ENCODE assay signal across 11 cellular contexts in the genomic region with DNA sequence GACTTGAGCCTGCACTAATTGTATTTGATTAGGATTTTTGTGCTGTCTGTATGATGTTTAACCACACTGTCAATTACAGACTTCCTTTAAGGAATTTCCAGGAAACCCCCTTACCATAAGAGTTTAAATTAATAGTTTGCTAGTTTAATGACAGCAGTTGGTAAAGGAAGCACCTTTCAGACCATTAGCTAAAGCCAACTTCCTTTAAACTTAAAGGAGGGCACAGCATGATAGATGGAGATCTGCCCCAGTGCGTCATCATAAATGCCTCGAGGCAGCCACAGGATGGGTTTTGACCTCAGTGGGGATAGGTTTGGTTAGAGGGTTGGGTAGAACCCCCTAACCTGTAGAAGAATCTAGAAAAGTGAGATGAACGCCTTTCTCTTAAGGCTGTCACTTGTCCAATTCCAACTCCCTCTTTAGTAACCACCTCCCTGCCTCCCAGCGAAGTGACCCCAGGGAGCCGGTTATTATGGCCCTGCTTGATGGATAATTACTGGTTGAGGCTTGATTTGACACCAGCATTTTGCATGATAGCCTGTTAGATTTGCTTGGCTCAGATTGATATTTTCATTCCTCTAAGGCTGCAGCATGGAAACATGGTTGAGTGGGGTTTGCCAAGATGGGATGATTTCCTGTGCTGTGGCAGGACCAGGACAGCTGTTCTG.
A peak's percentile ranks its signal among the peaks of the same experiment; 100 is the strongest.
DNase-seq lines count a peak whose midpoint lies in the region; FAIRE-seq and TF ChIP-seq lines count a peak whose summit lies in the region.
"Had no signal": no experiment of that assay in that cellular context is flagged by ENCODE, and none has a peak within 500 bp of the region (broad histone marks: within the 10 kb centered on the region; RNA-seq: fewer than 3 reads in every experiment).

No MANE protein-coding gene starts in this region.

- H3K4me3 Mint-ChIP-seq in activated naive CD4-positive, alpha-beta T cell treated with anti-CD3 and anti-CD28 coated beads, Interleukin-2, amount 10 ng/mL, durations not matched to agents 7 days and 5 days: no peak overlapping the region
- peak overlapping the region; percentile 15 for H3K4me3 Mint-ChIP-seq in T-helper 2 cell treated with Interferon-gamma antibody and Interleukin-4, amounts not matched to agents 5 μg/mL and 100 μg/mL, for 36 hours
- peak overlapping the region; percentile 58 for H3K4me3 Mint-ChIP-seq in type B pancreatic cell

- H3K4me3 ChIP-seq in endothelial cell of umbilical vein (replicated peaks in 1 of 3; ENCODE audit: insufficient read depth in 1 of 3, low read depth in 1 of 3, low read length in 3 of 3) (no peak overlapping the region), uterus (no peak overlapping the region)
- H3K4me3 ChIP-seq: dorsolateral prefrontal cortex, SJCRH30 had no signal

- H3K27me3 Mint-ChIP-seq in activated naive CD4-positive, alpha-beta T cell treated with anti-CD3 and anti-CD28 coated beads, Interleukin-2, amount 10 ng/mL, durations not matched to agents 7 days and 5 days: no peaks in the 10 kb centered on the region
- H3K27me3 Mint-ChIP-seq in T-helper 2 cell treated with Interferon-gamma antibody and Interleukin-4, amounts not matched to agents 5 μg/mL and 100 μg/mL, for 36 hours (ENCODE audit: low read depth): no peaks in the 10 kb centered on the region
- no peaks in the 10 kb centered on the region for H3K27me3 Mint-ChIP-seq in type B pancreatic cell

- dilution Hi-C loops in endothelial cell of umbilical vein (cut with MboI; ENCODE audit: extremely low pct_ligation_motif_present, low sequenced_read_pairs): no loop called here

- H3K79me2 ChIP-seq in endothelial cell of umbilical vein (ENCODE audit: control insufficient read depth, insufficient read depth, low read length): peaks cover 24% of the 10 kb centered on the region

- TF ChIP-seq CTCF in endothelial cell of umbilical vein (IDR thresholded peaks at IDR 0.05; ENCODE audit: extremely low read depth in 1 of 2, insufficient read depth in 1 of 2, low read depth in 1 of 2, low read length in 2 of 2) (no peak), type B pancreatic cell (conservative IDR thresholded peaks at IDR 0.05) (no peak), uterus (IDR thresholded peaks at IDR 0.05) (no peak)

- H3K9me3 ChIP-seq in endothelial cell of umbilical vein (replicated peaks; ENCODE audit: control insufficient read depth, insufficient read depth, low read length) (no peaks in the 10 kb centered on the region), uterus (no peaks in the 10 kb centered on the region)
- H3K9me3 ChIP-seq: SJCRH30 had no signal

- H3K27me3 ChIP-seq in endothelial cell of umbilical vein (ENCODE audit: control insufficient read depth in 2 of 2, insufficient read depth in 2 of 2, low read length in 2 of 2) (no peaks in the 10 kb centered on the region), uterus (no peaks in the 10 kb centered on the region)
- H3K27me3 ChIP-seq: dorsolateral prefrontal cortex, SJCRH30 had no signal

- H3K27ac Mint-ChIP-seq in activated naive CD4-positive, alpha-beta T cell treated with anti-CD3 and anti-CD28 coated beads, Interleukin-2, amount 10 ng/mL, durations not matched to agents 7 days and 5 days: no peak overlapping the region
- no peak overlapping the region for H3K27ac Mint-ChIP-seq in T-helper 2 cell treated with Interferon-gamma antibody and Interleukin-4, amounts not matched to agents 5 μg/mL and 100 μg/mL, for 36 hours
- peak overlapping the region; percentile 88 for H3K27ac Mint-ChIP-seq in type B pancreatic cell

- H3K4me1 Mint-ChIP-seq in activated naive CD4-positive, alpha-beta T cell treated with anti-CD3 and anti-CD28 coated beads, Interleukin-2, amount 10 ng/mL, durations not matched to agents 7 days and 5 days: peaks cover 65% of the 10 kb centered on the region
- H3K4me1 Mint-ChIP-seq in T-helper 2 cell treated with Interferon-gamma antibody and Interleukin-4, amounts not matched to agents 5 μg/mL and 100 μg/mL, for 36 hours (ENCODE audit: low read depth): peaks cover 76% of the 10 kb centered on the region
- H3K4me1 Mint-ChIP-seq in type B pancreatic cell (ENCODE audit: unreplicated experiment): peaks cover 49% of the 10 kb centered on the region

- H3K4me1 ChIP-seq in endothelial cell of umbilical vein (ENCODE audit: control insufficient read depth, extremely low read depth, insufficient read depth, low read length) (peaks cover 18% of the 10 kb centered on the region), uterus (no peaks in the 10 kb centered on the region)

- H3K4me2 ChIP-seq in endothelial cell of umbilical vein (ENCODE audit: insufficient read depth, low read length): no peak overlapping the region

- no peak for TF ChIP-seq POLR2A in endothelial cell of umbilical vein (IDR thresholded peaks at IDR 0.05; ENCODE audit: low read depth, low read length)
- no peak for TF ChIP-seq POLR2A in uterus (IDR thresholded peaks at IDR 0.05)

- no peak overlapping the region for H3K9ac ChIP-seq in endothelial cell of umbilical vein (replicated peaks; ENCODE audit: extremely low read depth, insufficient read depth, low read length)

- no peak for FAIRE-seq in endothelial cell of umbilical vein (lab: Jason Lieb, UNC)

- H3K36me3 ChIP-seq in endothelial cell of umbilical vein (ENCODE audit: control insufficient read depth in 2 of 2, extremely low read depth in 1 of 2, insufficient read depth in 2 of 2, low read length in 2 of 2): no peaks in the 10 kb centered on the region
- no peaks in the 10 kb centered on the region for H3K36me3 ChIP-seq in uterus
- H3K36me3 ChIP-seq: SJCRH30 had no signal

- CTCF ChIA-PET in activated naive CD4-positive, alpha-beta T cell treated with anti-CD3 and anti-CD28 coated beads, Interleukin-2, amount 10 ng/mL, durations not matched to agents 7 days and 5 days (lab: Charles Lee): no interaction called here
- CTCF ChIA-PET in endothelial cell of umbilical vein (lab: Charles Lee): interaction anchor here (0.6 to 1.9 kb wide), 3 partner anchors 19 to 811 kb away, joined by 3 to 6 read pairs (median 4); partner anchors contain the start of gene C12orf75

- peak; percentile 11 for DNase-seq in activated naive CD4-positive, alpha-beta T cell treated with Interleukin-2 at 50 U/mL for 16 hours
- DNase-seq in activated naive CD4-positive, alpha-beta T cell treated with anti-CD3 and anti-CD28 coated beads, Interleukin-2, amount 10 ng/mL, durations not matched to agents 7 days and 5 days: no peak
- no peak for DNase-seq in T-helper 2 cell treated with Interferon-gamma antibody and Interleukin-4, amounts not matched to agents 5 μg/mL and 100 μg/mL, for 36 hours (ENCODE audit: low spot score)
- DNase-seq in endothelial cell of umbilical vein (ENCODE audit: low read depth, low spot score) (peak; percentile 21), type B pancreatic cell (ENCODE audit: extremely low spot score, unreplicated experiment) (no peak), MV-4-11 (lab: John Stamatoyannopoulos, UW) (no peak), uterus (no peak)
- no peak for DNase-seq in stimulated activated naive CD4-positive, alpha-beta T cell (lab: John Stamatoyannopoulos, UW)
- DNase-seq: dorsolateral prefrontal cortex, hypothalamus had no signal

- H3K9me3 Mint-ChIP-seq in activated naive CD4-positive, alpha-beta T cell treated with anti-CD3 and anti-CD28 coated beads, Interleukin-2, amount 10 ng/mL, durations not matched to agents 7 days and 5 days: no peaks in the 10 kb centered on the region
- no peaks in the 10 kb centered on the region for H3K9me3 Mint-ChIP-seq in T-helper 2 cell treated with Interferon-gamma antibody and Interleukin-4, amounts not matched to agents 5 μg/mL and 100 μg/mL, for 36 hours
- H3K9me3 Mint-ChIP-seq in type B pancreatic cell: peaks cover 6% of the 10 kb centered on the region

- H3K9me1 ChIP-seq in endothelial cell of umbilical vein (replicated peaks; ENCODE audit: control insufficient read depth, extremely low read depth, insufficient read depth, low read length): no peaks in the 10 kb centered on the region

- POLR2A ChIA-PET in endothelial cell of umbilical vein (lab: Charles Lee): no interaction called here

- H3K36me3 Mint-ChIP-seq in activated naive CD4-positive, alpha-beta T cell treated with anti-CD3 and anti-CD28 coated beads, Interleukin-2, amount 10 ng/mL, durations not matched to agents 7 days and 5 days: peaks cover 12% of the 10 kb centered on the region
- H3K36me3 Mint-ChIP-seq in T-helper 2 cell treated with Interferon-gamma antibody and Interleukin-4, amounts not matched to agents 5 μg/mL and 100 μg/mL, for 36 hours (ENCODE audit: low read depth): peaks cover 27% of the 10 kb centered on the region
- peaks cover 4% of the 10 kb centered on the region for H3K36me3 Mint-ChIP-seq in type B pancreatic cell

- intact Hi-C loops in endothelial cell of umbilical vein (cut with micrococcal nuclease): no loop called here
- intact Hi-C loops in uterus (cut with DNase I; ENCODE audit: low total_unique reads): no loop called here

- H3K27ac ChIP-seq in endothelial cell of umbilical vein (ENCODE audit: insufficient read depth, low read depth, low read length): no peak overlapping the region
- no peak overlapping the region for H3K27ac ChIP-seq in uterus
- H3K27ac ChIP-seq: dorsolateral prefrontal cortex, SJCRH30 had no signal

- no TSS peak for BruUV-seq in endothelial cell of umbilical vein (replicated peaks; lab: Mats Ljungman, UMichigan)

- H2AFZ ChIP-seq in endothelial cell of umbilical vein (ENCODE audit: low read depth, low read length): no peak overlapping the region

- H4K20me1 ChIP-seq in endothelial cell of umbilical vein (replicated peaks; ENCODE audit: control insufficient read depth, extremely low read depth, insufficient read depth, low read length): no peaks in the 10 kb centered on the region

TF ChIP-seq in endothelial cell of umbilical vein, 7 proteins besides CTCF, POLR2A, EP300 and RAD21:
- no peak for TF ChIP-seq FOS (IDR thresholded peaks at IDR 0.05; ENCODE audit: borderline replicate concordance, insufficient read depth, low read length)
- no peak for TF ChIP-seq EZH2 (IDR thresholded peaks at IDR 0.05; ENCODE audit: borderline replicate concordance, low read depth, low read length, severe bottlenecking)
- TF ChIP-seq MYC (IDR thresholded peaks at IDR 0.05; ENCODE audit: low read depth, low read length): no peak
- no peak for TF ChIP-seq JUN (IDR thresholded peaks at IDR 0.05; ENCODE audit: borderline replicate concordance, insufficient read depth, insufficient read length, low read depth)
- TF ChIP-seq POLR2AphosphoS5 (IDR thresholded peaks at IDR 0.05; ENCODE audit: insufficient read depth, low read depth, low read length): no peak
- TF ChIP-seq GATA2 (IDR thresholded peaks at IDR 0.05; ENCODE audit: insufficient read depth, insufficient read length, low read depth, low read length): no peak
- TF ChIP-seq, protein P1, sequence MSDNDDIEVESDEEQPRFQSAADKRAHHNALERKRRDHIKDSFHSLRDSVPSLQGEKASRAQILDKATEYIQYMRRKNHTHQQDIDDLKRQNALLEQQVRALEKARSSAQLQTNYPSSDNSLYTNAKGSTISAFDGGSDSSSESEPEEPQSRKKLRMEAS (IDR thresholded peaks at IDR 0.05; ENCODE audit: insufficient read depth, insufficient read length): no peak

Comparison
In these comparisons a context has a peak if more than half of its experiments do, and no peak if none do; other contexts are left out.
1. DNase-seq: peak in activated naive CD4-positive, alpha-beta T cell treated with Interleukin-2 at 50 U/mL for 16 hours (single experiment) and endothelial cell of umbilical vein (single experiment); none in activated naive CD4-positive, alpha-beta T cell treated with anti-CD3 and anti-CD28 coated beads, Interleukin-2, amount 10 ng/mL, durations not matched to agents 7 days and 5 days (single experiment), T-helper 2 cell treated with Interferon-gamma antibody and Interleukin-4, amounts not matched to agents 5 μg/mL and 100 μg/mL, for 36 hours (single experiment), type B pancreatic cell (single experiment), stimulated activated naive CD4-positive, alpha-beta T cell (0 of 6), MV-4-11 (single experiment) and uterus (0 of 2).